9 cellular contexts compared by ENCODE assay signal in the genomic region with DNA sequence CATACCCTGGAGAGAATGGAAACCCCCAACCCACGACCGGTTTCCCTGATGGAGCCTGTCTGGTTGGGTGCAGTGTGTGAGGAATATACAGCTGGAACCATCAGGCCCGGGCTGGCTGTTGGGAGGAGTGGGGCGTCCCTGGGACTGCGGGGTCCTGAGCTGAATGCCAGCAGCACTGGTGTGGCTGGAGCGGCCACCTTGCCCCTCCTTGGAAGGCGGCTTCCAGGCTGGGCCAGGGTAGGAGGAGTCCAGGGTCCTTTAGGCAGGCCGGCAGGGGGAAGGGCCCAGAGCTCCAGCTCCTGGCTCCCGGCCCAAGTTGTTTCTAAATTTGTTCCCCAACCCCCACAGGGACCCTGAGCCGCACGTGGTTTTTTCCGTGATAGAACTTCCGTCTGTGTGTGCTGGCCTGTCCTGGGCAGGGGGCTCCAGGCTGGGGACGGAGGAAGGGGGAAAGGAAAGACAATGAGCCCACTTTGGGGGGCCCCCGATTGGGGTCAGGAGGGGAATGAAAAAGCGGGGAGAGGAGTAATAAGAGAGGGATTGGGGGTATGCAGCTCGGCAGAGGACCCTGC. TPM values are rescaled to one million over a fixed set of nuclear protein-coding genes. Genes with fewer than 3 reads are reported as not detected.
DNase-seq lines count a peak whose midpoint lies in the region; ATAC-seq and TF ChIP-seq lines count a peak whose summit lies in the region.
"Had no signal": no experiment of that assay in that cellular context is flagged by ENCODE, and none has a peak within 500 bp of the region (broad histone marks: within the 10 kb centered on the region; RNA-seq: fewer than 3 reads in every experiment).

No MANE protein-coding gene starts in this region.

- TF ChIP-seq POLR2A in thyroid gland (IDR thresholded peaks at IDR 0.05) = no peak

- 9 to 13% methylated on average over 11 to 12 of the region's 17 CpGs for WGBS in thyroid gland, 2 donors

- peaks cover 18 to 62% of the 10 kb centered on the region in 2 donors for H3K4me1 ChIP-seq in left lung
- H3K4me1 ChIP-seq in thyroid gland = peaks cover 32 to 39% of the 10 kb centered on the region in 2 donors

- no peak for TF ChIP-seq CTCF in left lung (IDR thresholded peaks at IDR 0.05)
- TF ChIP-seq CTCF in thyroid gland (IDR thresholded peaks at IDR 0.05) = no peak

- ATAC-seq in left lung (peak; percentile 64), HG03565 (IDR thresholded peaks at IDR 0.05; ENCODE audit: unreplicated experiment) (no peak)

- peak; percentile 23 for DNase-seq in G401 (ENCODE audit: low spot score)
- peak; percentile 40 for DNase-seq in NCI-H460 (ENCODE audit: extremely low read depth, low read depth)
- peak; percentile 50 for DNase-seq in cerebellar cortex (ENCODE audit: low spot score)
- peak; percentile 87 for DNase-seq in left lung
- peak; percentile 91 for DNase-seq in thyroid gland
- DNase-seq in NCI-H2227 (lab: John Stamatoyannopoulos, UW; ENCODE audit: unreplicated experiment) = no peak
- DNase-seq in NCI-H1092 treated with DMSO at 0.1 percent for 48 hours (lab: John Stamatoyannopoulos, UW) = no peak

- H3K9me3 ChIP-seq in left lung (no peaks in the 10 kb centered on the region), thyroid gland (no peaks in the 10 kb centered on the region)

- intact Hi-C loops in left lung (cut with DNase I) (no loop called here), thyroid gland (cut with DNase I) (no loop called here)

- H3K4me3 ChIP-seq in left lung = peak overlapping the region; percentile 59 to 87
- peak overlapping the region in 1 of 3 donors; percentile 40 for H3K4me3 ChIP-seq in thyroid gland (replicated peaks in 1 of 3)

- in situ Hi-C loops in G401 (cut with HindIII; ENCODE audit: low sequenced_read_pairs) = no loop called here

- H3K27me3 ChIP-seq in left lung (no peaks in the 10 kb centered on the region), thyroid gland (no peaks in the 10 kb centered on the region)

- H3K27ac ChIP-seq in left lung = peak overlapping the region; percentile 93 to 96
- H3K27ac ChIP-seq in thyroid gland = peak overlapping the region; percentile 82 to 86 (median 86)

- H3K36me3 ChIP-seq in left lung = peaks cover 0 to 48% of the 10 kb centered on the region in 2 donors
- H3K36me3 ChIP-seq in thyroid gland = peaks cover 11 to 15% of the 10 kb centered on the region in 2 donors

RNA-seq across cellular contexts. Expression of gene TOR4A, which starts 0.7 kb away (rescaled TPM):
- 38.2 and 41.7 TPM in 2 replicates for total RNA-seq in G401 (2014; rRNA removed; shearing (Covaris generic))
- total RNA-seq in NCI-H460 (2014; rRNA removed; shearing (Covaris generic)) = 30.5 and 32.0 TPM in 2 replicates
- polyA plus RNA-seq in NCI-H460 (2014; cell fraction: nucleus; rRNA removed) = 42.8 and 46.3 TPM in 2 replicates
- 10 to 100 TPM; 31.8 to 38.5 TPM for total RNA-seq in left lung
- 10 to 100 TPM; 10.8 to 14.7 (median 12.0) TPM for total RNA-seq in thyroid gland

RNA-seq across cellular contexts. Expression of gene NELFB, which starts 21.7 kb away (rescaled TPM):
- total RNA-seq in G401 (2014; rRNA removed; shearing (Covaris generic)) = 93.6 and 118 TPM in 2 replicates
- 41.5 and 43.8 TPM in 2 replicates for total RNA-seq in NCI-H460 (2014; rRNA removed; shearing (Covaris generic))
- polyA plus RNA-seq in NCI-H460 (2014; cell fraction: nucleus; rRNA removed) = 99.2 and 107 TPM in 2 replicates
- 10 to 100 TPM; 47.8 to 49.7 TPM for total RNA-seq in left lung
- total RNA-seq in thyroid gland = 10 to 100 TPM; 29.8 to 39.1 (median 32.4) TPM

RNA-seq across cellular contexts. Expression of gene NRARP, which starts 25.2 kb away (rescaled TPM):
- total RNA-seq in G401 (2014; rRNA removed; shearing (Covaris generic)) = 6.3 and 6.7 TPM in 2 replicates
- 5.1 and 8.9 TPM in 2 replicates for total RNA-seq in NCI-H460 (2014; rRNA removed; shearing (Covaris generic))
- 9.7 and 13.0 TPM in 2 replicates for polyA plus RNA-seq in NCI-H460 (2014; cell fraction: nucleus; rRNA removed)
- total RNA-seq in left lung (10 to 100 TPM; 11.3 to 15.2 TPM), thyroid gland (10 to 100 TPM in 1 of 4 donors, 1 to 10 TPM in 3; 1.8 to 10.2 (median 6.8) TPM)
- total RNA-seq: M059J had no signal

RNA-seq across cellular contexts. Expression of gene STPG3, which starts 25.8 kb away (rescaled TPM):
- total RNA-seq in G401 (2014; rRNA removed; shearing (Covaris generic)) = not detected in 2 replicates
- total RNA-seq in NCI-H460 (2014; rRNA removed; shearing (Covaris generic)) = not detected in 2 replicates
- not detected in 2 replicates for polyA plus RNA-seq in NCI-H460 (2014; cell fraction: nucleus; rRNA removed)
- total RNA-seq in left lung = not detected
- not detected for total RNA-seq in thyroid gland
- total RNA-seq: M059J had no signal

RNA-seq across cellular contexts. Expression of gene TUBB4B, which starts 35.8 kb away (rescaled TPM):
- total RNA-seq in G401 (2014; rRNA removed; shearing (Covaris generic)) = 1,012 and 1,099 TPM in 2 replicates
- total RNA-seq in NCI-H460 (2014; rRNA removed; shearing (Covaris generic)) = 167 and 171 TPM in 2 replicates
- polyA plus RNA-seq in NCI-H460 (2014; cell fraction: nucleus; rRNA removed) = 515 and 625 TPM in 2 replicates
- total RNA-seq in left lung = 100 to 1,000 TPM; 245 to 337 TPM
- 100 to 1,000 TPM; 181 to 757 (median 487) TPM for total RNA-seq in thyroid gland

Comparison
In these comparisons a context has a peak if more than half of its experiments do, and no peak if none do; other contexts are left out.
1. DNase-seq: peak in G401 (single experiment), NCI-H460 (single experiment), cerebellar cortex (single experiment), left lung (2 of 2) and thyroid gland (2 of 2); none in NCI-H2227 (single experiment) and NCI-H1092 treated with DMSO at 0.1 percent for 48 hours (single experiment).